Comparison of ENCODE assay signal across 18 cellular contexts in genomic region chr18:48608581-48608980, GRCh38.
DNase-seq lines count a peak whose midpoint lies in the region; TF ChIP-seq lines count a peak whose summit lies in the region.
"Had no signal": no experiment of that assay in that cellular context is flagged by ENCODE, and none has a peak within 500 bp of the region (broad histone marks: within the 10 kb centered on the region; RNA-seq: fewer than 3 reads in every experiment).

No MANE protein-coding gene starts in this region.

- H3K14ac ChIP-seq in H9 (ENCODE audit: insufficient read depth, low read length), result peak overlapping the region; percentile 67; the same call in 1 of the 2 replicates

- TF ChIP-seq CTCF in H9 (conservative IDR thresholded peaks at IDR 0.05), result no peak

- DNase-seq in H9 (no peak), medulla oblongata (ENCODE audit: extremely low spot score) (peak; percentile 57), superior temporal gyrus (ENCODE audit: extremely low spot score) (peak; percentile 21), NCI-H2107 treated with DMSO at 0.1 percent for 48 hours (lab: John Stamatoyannopoulos, UW; ENCODE audit: unreplicated experiment) (no peak), ACHN (no peak)
- no peak for DNase-seq in stimulated activated CD4-positive, alpha-beta T cell treated with anti-CD3 and anti-CD28 coated beads, Interleukin-15, amount 100 ng/mL, for 24 hours
- DNase-seq: CD8-positive, alpha-beta T cell; GF-D8; KBM-7; NCI-H1048; NCI-H146; NCI-H2107; NCI-H774 had no signal

- H3K27ac ChIP-seq in H9 (ENCODE audit: insufficient read length, low read depth, low read length), result no peak overlapping the region
- H3K27ac ChIP-seq in angular gyrus (ENCODE audit: low read depth, low read length), result peak overlapping the region; percentile 19
- H3K27ac ChIP-seq: RWPE1, SJSA1 had no signal

- no peak overlapping the region for H3K9ac ChIP-seq in H9 (ENCODE audit: extremely low read depth, insufficient read length, low read length)

- no peak overlapping the region for H3K4me3 Mint-ChIP-seq in H9
- H3K4me3 Mint-ChIP-seq: B cell; CD8-positive, alpha-beta T cell; GM23338 had no signal

- H4K91ac ChIP-seq in H9 (ENCODE audit: insufficient read length, low read depth, low read length), result no peak overlapping the region

- H2AFZ ChIP-seq in H9 (ENCODE audit: low read length), result no peak overlapping the region
- H2AFZ ChIP-seq: GM23338 had no signal

- no peaks in the 10 kb centered on the region; the same call in 1 of the 2 replicates for H3K4me1 ChIP-seq in H9 (ENCODE audit: insufficient read depth, low read length)

- H3K56ac ChIP-seq in H9 (ENCODE audit: insufficient read length, low read depth, low read length), result no peak overlapping the region

- H3K9me3 Mint-ChIP-seq in H9, result no peaks in the 10 kb centered on the region; a peak in 1 of 5 replicates
- H3K9me3 Mint-ChIP-seq: CD8-positive, alpha-beta T cell; GM23338 had no signal

- no peak overlapping the region for H4K5ac ChIP-seq in H9 (ENCODE audit: insufficient read length, low read depth, low read length)

- no peak overlapping the region for H3K27ac Mint-ChIP-seq in H9
- H3K27ac Mint-ChIP-seq: B cell; CD8-positive, alpha-beta T cell; GM23338 had no signal

- H3K23me2 ChIP-seq in H9 (ENCODE audit: insufficient read length, low read depth, low read length, poor library complexity, severe bottlenecking), result no peaks in the 10 kb centered on the region

- H3K23ac ChIP-seq in H9 (ENCODE audit: insufficient read length, low read depth, low read length), result no peak overlapping the region

- peaks cover 3% of the 10 kb centered on the region for H4K20me1 ChIP-seq in H9 (ENCODE audit: control insufficient read depth, insufficient read depth, insufficient read length)

- H3K36me3 Mint-ChIP-seq in H9 (ENCODE audit: insufficient read depth in 1 of 3, low read depth in 3 of 3), result no peaks in the 10 kb centered on the region; a peak in 1 of 7 replicates
- H3K36me3 Mint-ChIP-seq: CD8-positive, alpha-beta T cell had no signal

- no peak overlapping the region for H3K18ac ChIP-seq in H9 (ENCODE audit: insufficient read length, low read depth, low read length)

- H2BK120ac ChIP-seq in H9 (ENCODE audit: low read depth, low read length, poor library complexity, severe bottlenecking), result no peak overlapping the region

- no peak overlapping the region for H3T11ph ChIP-seq in H9 (ENCODE audit: low read length)

- no peak overlapping the region for H2BK15ac ChIP-seq in H9 (ENCODE audit: low read depth, low read length)

- H3K4ac ChIP-seq in H9 (ENCODE audit: low read depth, low read length), result no peak overlapping the region

- WGBS in H9 (ENCODE audit: extremely low coverage, insufficient read length, low lambda C conversion rate), result no CpG with 5 or more reads among the region's 5 CpGs

- H3K4me1 Mint-ChIP-seq in H9, result peaks cover 12% of the 10 kb centered on the region in 2 experiments
- H3K4me1 Mint-ChIP-seq: B cell had no signal

- H2BK5ac ChIP-seq in H9 (ENCODE audit: insufficient read length, low read length), result no peak overlapping the region

- no peak overlapping the region for H4K8ac ChIP-seq in H9 (replicated peaks; ENCODE audit: insufficient read length, low read depth, low read length)

- in situ Hi-C loops in ACHN (cut with HindIII; ENCODE audit: low pct_ligation_motif_present, low pct_unique_long_range_greater_than_20kb, low sequenced_read_pairs), result no loop called here

- H3K9me3 ChIP-seq in H9 (ENCODE audit: control insufficient read depth, low read depth, low read length), result no peaks in the 10 kb centered on the region
- H3K9me3 ChIP-seq: SJSA1 had no signal

- no peaks in the 10 kb centered on the region for H3K27me3 ChIP-seq in H9 (ENCODE audit: insufficient read depth, low read length)
- H3K27me3 ChIP-seq: SJSA1 had no signal

- H3K27me3 Mint-ChIP-seq in H9 (ENCODE audit: low read depth), result no peaks in the 10 kb centered on the region
- H3K27me3 Mint-ChIP-seq: B cell had no signal

- no peak overlapping the region for H2BK20ac ChIP-seq in H9 (ENCODE audit: low read depth, low read length, poor library complexity, severe bottlenecking)

- H3K4me2 ChIP-seq in H9 (ENCODE audit: insufficient read depth, insufficient read length, low read length), result no peak overlapping the region
- H3K4me2 ChIP-seq: GM23338 had no signal

- H3K79me2 ChIP-seq in H9 (ENCODE audit: insufficient read depth, low read length), result no peaks in the 10 kb centered on the region

- no peak overlapping the region for H2AK5ac ChIP-seq in H9 (ENCODE audit: insufficient read length, low read length)

- no peak overlapping the region for H2BK12ac ChIP-seq in H9 (ENCODE audit: insufficient read length, low read depth, low read length)

- H3K79me1 ChIP-seq in H9 (ENCODE audit: insufficient read depth, low read depth, low read length, poor library complexity, severe bottlenecking), result no peaks in the 10 kb centered on the region

Comparison
In these comparisons a context has a peak if more than half of its experiments do, and no peak if none do; other contexts are left out.
1. DNase-seq: peak in medulla oblongata (single experiment) and superior temporal gyrus (single experiment); none in H9 (single experiment), stimulated activated CD4-positive, alpha-beta T cell treated with anti-CD3 and anti-CD28 coated beads, Interleukin-15, amount 100 ng/mL, for 24 hours (single experiment), NCI-H2107 treated with DMSO at 0.1 percent for 48 hours (single experiment) and ACHN (single experiment).